ENCODE assay signal across 1 cellular context in the genomic region with DNA sequence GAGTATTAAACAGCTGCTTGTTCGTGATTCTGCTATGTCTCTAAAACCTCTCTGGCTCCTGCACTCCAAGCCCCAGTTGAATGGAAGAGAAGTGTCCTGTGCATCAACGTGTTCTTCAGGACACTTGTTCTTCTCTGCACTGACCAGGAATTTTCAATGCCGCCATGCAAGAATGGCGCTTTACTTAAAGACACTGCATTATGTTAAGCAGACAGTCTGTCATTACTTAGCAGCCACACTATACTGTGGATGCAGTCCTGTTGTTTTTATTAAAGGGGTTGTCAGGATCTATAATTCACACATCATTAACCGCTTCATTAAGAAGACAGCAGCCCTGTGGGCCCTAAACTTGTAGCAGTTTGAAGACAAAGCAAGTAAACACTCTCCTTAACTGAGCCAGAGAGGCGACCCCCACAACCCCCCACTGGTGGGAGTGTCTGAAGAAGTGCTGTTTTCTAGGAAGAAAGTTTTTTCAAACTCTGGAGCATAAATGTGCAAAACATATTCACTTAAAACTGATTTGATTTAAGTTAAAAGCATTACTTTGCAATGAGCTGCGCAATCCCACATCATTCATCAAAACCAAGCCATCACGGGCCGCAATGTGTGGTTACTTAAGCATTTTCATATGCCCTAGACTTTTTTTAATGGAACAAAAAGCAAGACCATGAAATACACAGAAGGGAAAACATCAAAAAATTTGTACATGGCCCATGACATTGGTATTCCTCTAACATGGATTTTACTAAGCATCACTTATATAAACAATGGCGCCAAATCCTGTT.
TF ChIP-seq lines count a peak whose summit lies in the region.

No MANE protein-coding gene starts in this region.

TF ChIP-seq in IMR-90, 13 proteins besides CTCF, POLR2A, EP300 and RAD21:
- TF ChIP-seq FOS (IDR thresholded peaks at IDR 0.05; ENCODE audit: low read depth, low read length) (no peak), CHD1 (IDR thresholded peaks at IDR 0.05; ENCODE audit: low read depth, low read length) (no peak), MXI1 (IDR thresholded peaks at IDR 0.05; ENCODE audit: borderline replicate concordance, low read depth, low read length) (no peak)
- TF ChIP-seq, protein P1, sequence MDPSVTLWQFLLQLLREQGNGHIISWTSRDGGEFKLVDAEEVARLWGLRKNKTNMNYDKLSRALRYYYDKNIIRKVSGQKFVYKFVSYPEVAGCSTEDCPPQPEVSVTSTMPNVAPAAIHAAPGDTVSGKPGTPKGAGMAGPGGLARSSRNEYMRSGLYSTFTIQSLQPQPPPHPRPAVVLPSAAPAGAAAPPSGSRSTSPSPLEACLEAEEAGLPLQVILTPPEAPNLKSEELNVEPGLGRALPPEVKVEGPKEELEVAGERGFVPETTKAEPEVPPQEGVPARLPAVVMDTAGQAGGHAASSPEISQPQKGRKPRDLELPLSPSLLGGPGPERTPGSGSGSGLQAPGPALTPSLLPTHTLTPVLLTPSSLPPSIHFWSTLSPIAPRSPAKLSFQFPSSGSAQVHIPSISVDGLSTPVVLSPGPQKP (IDR thresholded peaks at IDR 0.05; ENCODE audit: borderline replicate concordance, low read depth, low read length): no peak
